In genomic region chr3:136749106-136749505, GRCh38 we compare ENCODE assay signal across 10 cellular contexts. TPM values are rescaled to one million over a fixed set of nuclear protein-coding genes. Genes with fewer than 3 reads are reported as not detected.
DNase-seq lines count a peak whose midpoint lies in the region; ATAC-seq and TF ChIP-seq lines count a peak whose summit lies in the region.
"Had no signal": no experiment of that assay in that cellular context is flagged by ENCODE, and none has a peak within 500 bp of the region (broad histone marks: within the 10 kb centered on the region; RNA-seq: fewer than 3 reads in every experiment).

No MANE protein-coding gene starts in this region.

- H3K36me3 Mint-ChIP-seq in activated T-helper 2 cell treated with anti-CD3 and anti-CD28 coated beads, Interferon-gamma antibody, Interleukin-2, Interleukin-4, amounts not matched to agents 10 μg/mL and 5 μg/mL and 100 μg/mL, durations not matched to agents 14 hours and 24 hours and 36 hours (ENCODE audit: low read depth): peaks cover 11% of the 10 kb centered on the region
- peaks cover 29% of the 10 kb centered on the region for H3K36me3 Mint-ChIP-seq in nephron progenitor cell (ENCODE audit: low read depth)

- peak overlapping the region in 9 of 11 experiments; percentile 5 to 100 (median 93); a peak in 13 of 22 replicates for H3K27ac ChIP-seq in BLaER1 treated with 17β-estradiol and CSF1 and Interleukin-3, amounts not matched to agents 10 nM and 100 nM
- no peak overlapping the region; the same call in 1 of the 2 replicates for H3K27ac ChIP-seq in HEK293 (ENCODE audit: extremely low read depth, low read depth, low read length)

- H3K4me1 Mint-ChIP-seq in activated T-helper 2 cell treated with anti-CD3 and anti-CD28 coated beads, Interferon-gamma antibody, Interleukin-2, Interleukin-4, amounts not matched to agents 10 μg/mL and 5 μg/mL and 100 μg/mL, durations not matched to agents 14 hours and 24 hours and 36 hours (ENCODE audit: low read depth): peaks cover 44% of the 10 kb centered on the region
- H3K4me1 Mint-ChIP-seq in nephron progenitor cell: peaks cover 41% of the 10 kb centered on the region

- CTCF ChIA-PET in HEK293 (lab: Yijun Ruan, JAX): interaction anchor here (1.0 kb wide), 1 partner anchor 357 kb away, joined by 3 read pairs; no protein-coding TSS in a partner anchor

- DNase-seq in activated T-helper 2 cell treated with anti-CD3 and anti-CD28 coated beads, Interferon-gamma antibody, Interleukin-2, Interleukin-4, amounts not matched to agents 10 μg/mL and 5 μg/mL and 100 μg/mL, durations not matched to agents 14 hours and 24 hours and 36 hours (ENCODE audit: low spot score): no peak
- DNase-seq in nephron progenitor cell (no peak), activated gamma-delta T cell (lab: John Stamatoyannopoulos, UW) (no peak), MV-4-11 (lab: John Stamatoyannopoulos, UW) (no peak)
- DNase-seq: NCI-H2081 treated with DMSO at 0.1 percent for 48 hours had no signal

- H3K4me3 Mint-ChIP-seq in activated T-helper 2 cell treated with anti-CD3 and anti-CD28 coated beads, Interferon-gamma antibody, Interleukin-2, Interleukin-4, amounts not matched to agents 10 μg/mL and 5 μg/mL and 100 μg/mL, durations not matched to agents 14 hours and 24 hours and 36 hours (ENCODE audit: low read depth): peak overlapping the region; percentile 38
- peak overlapping the region; percentile 90 for H3K4me3 Mint-ChIP-seq in nephron progenitor cell

- peaks cover 3 to 18% (median 16%) of the 10 kb centered on the region in 11 experiments for H3K9me3 ChIP-seq in BLaER1 treated with 17β-estradiol and CSF1 and Interleukin-3, amounts not matched to agents 10 nM and 100 nM (replicated peaks in 1 of 11)
- no peaks in the 10 kb centered on the region for H3K9me3 ChIP-seq in HEK293 (ENCODE audit: control insufficient read depth, insufficient read depth, low read depth, low read length)

- H3K9ac ChIP-seq in BLaER1 treated with 17β-estradiol and CSF1 and Interleukin-3, amounts not matched to agents 10 nM and 100 nM: peak overlapping the region; percentile 11 to 100 (median 99); a peak in 18 of 22 replicates

- peak overlapping the region; percentile 81 to 100 (median 93) for H3K4me2 ChIP-seq in BLaER1 treated with 17β-estradiol and CSF1 and Interleukin-3, amounts not matched to agents 10 nM and 100 nM

- H3K36me3 ChIP-seq in BLaER1 treated with 17β-estradiol and CSF1 and Interleukin-3, amounts not matched to agents 10 nM and 100 nM: peaks cover 5 to 21% (median 17%) of the 10 kb centered on the region in 11 experiments
- H3K36me3 ChIP-seq in HEK293 (ENCODE audit: control insufficient read depth in 2 of 2, insufficient read depth in 1 of 2, low read length in 2 of 2): no peaks in the 10 kb centered on the region

- H3K9me3 Mint-ChIP-seq in activated T-helper 2 cell treated with anti-CD3 and anti-CD28 coated beads, Interferon-gamma antibody, Interleukin-2, Interleukin-4, amounts not matched to agents 10 μg/mL and 5 μg/mL and 100 μg/mL, durations not matched to agents 14 hours and 24 hours and 36 hours: no peaks in the 10 kb centered on the region
- H3K9me3 Mint-ChIP-seq in nephron progenitor cell: peaks cover 11% of the 10 kb centered on the region

- peaks cover 35 to 58% (median 48%) of the 10 kb centered on the region in 10 experiments for H3K4me1 ChIP-seq in BLaER1 treated with 17β-estradiol and CSF1 and Interleukin-3, amounts not matched to agents 10 nM and 100 nM
- peaks cover 11% of the 10 kb centered on the region; the same call in 1 of the 2 replicates for H3K4me1 ChIP-seq in HEK293 (ENCODE audit: control insufficient read depth, insufficient read depth, low read length)

- intact Hi-C loops in activated T-helper 2 cell treated with anti-CD3 and anti-CD28 coated beads, Interferon-gamma antibody, Interleukin-2, Interleukin-4, amounts not matched to agents 10 μg/mL and 5 μg/mL and 100 μg/mL, durations not matched to agents 14 hours and 24 hours and 36 hours (cut with micrococcal nuclease): no loop called here

- peak overlapping the region in 6 of 10 experiments; percentile 8 to 87 (median 75); a peak in 5 of 20 replicates for H3K4me3 ChIP-seq in BLaER1 treated with 17β-estradiol and CSF1 and Interleukin-3, amounts not matched to agents 10 nM and 100 nM
- H3K4me3 ChIP-seq in HEK293 (ENCODE audit: low read depth, low read length): no peak overlapping the region

- TF ChIP-seq CTCF in HEK293 (tag by site-specific recombination; IDR thresholded peaks at IDR 0.05) (no peak), nephron progenitor cell (IDR thresholded peaks at IDR 0.05) (no peak)

- ATAC-seq in HG02678 (IDR thresholded peaks at IDR 0.05; ENCODE audit: unreplicated experiment) (no peak), GM18517 (IDR thresholded peaks at IDR 0.05; ENCODE audit: unreplicated experiment) (no peak)

- POLR2A ChIA-PET in HEK293 (lab: Yijun Ruan, JAX): interaction anchor here (0.7 to 1.1 kb wide), 2 partner anchors 58 to 113 kb away, joined by 3 to 6 read pairs; partner anchors contain the start of gene NCK1

- peaks cover 6 to 69% (median 42%) of the 10 kb centered on the region in 11 experiments; a peak in 18 of 22 replicates for H4K20me1 ChIP-seq in BLaER1 treated with 17β-estradiol and CSF1 and Interleukin-3, amounts not matched to agents 10 nM and 100 nM

- H3K27ac Mint-ChIP-seq in activated T-helper 2 cell treated with anti-CD3 and anti-CD28 coated beads, Interferon-gamma antibody, Interleukin-2, Interleukin-4, amounts not matched to agents 10 μg/mL and 5 μg/mL and 100 μg/mL, durations not matched to agents 14 hours and 24 hours and 36 hours: peak overlapping the region; percentile 39
- H3K27ac Mint-ChIP-seq in nephron progenitor cell: peak overlapping the region; percentile 100

- H3K27me3 ChIP-seq in BLaER1 treated with 17β-estradiol and CSF1 and Interleukin-3, amounts not matched to agents 10 nM and 100 nM: no peaks in the 10 kb centered on the region
- H3K27me3 ChIP-seq: tibial nerve had no signal

- H3K27me3 Mint-ChIP-seq in activated T-helper 2 cell treated with anti-CD3 and anti-CD28 coated beads, Interferon-gamma antibody, Interleukin-2, Interleukin-4, amounts not matched to agents 10 μg/mL and 5 μg/mL and 100 μg/mL, durations not matched to agents 14 hours and 24 hours and 36 hours (ENCODE audit: low read depth): no peaks in the 10 kb centered on the region
- peaks cover 4% of the 10 kb centered on the region for H3K27me3 Mint-ChIP-seq in nephron progenitor cell (ENCODE audit: low read depth, poor library complexity)

TF ChIP-seq in HEK293, 187 proteins besides CTCF, POLR2A, EP300 and RAD21:
- TF ChIP-seq SP7 (tag by site-specific recombination; IDR thresholded peaks at IDR 0.05) (0 out of 2 replicates have a peak, but pooled peaks have one; percentile 34), ZSCAN16 (tag by site-specific recombination; IDR thresholded peaks at IDR 0.05) (no peak)

RNA-seq across cellular contexts. Expression of gene STAG1, which starts 3.1 kb away (rescaled TPM):
- 42.3 and 44.9 TPM in 2 replicates for total RNA-seq in activated T-helper 2 cell treated with anti-CD3 and anti-CD28 coated beads, Interferon-gamma antibody, Interleukin-2, Interleukin-4, amounts not matched to agents 10 μg/mL and 5 μg/mL and 100 μg/mL, durations not matched to agents 14 hours and 24 hours and 36 hours
